In genomic region chr16:82169861-82170845, GRCh38 we compare ENCODE assay signal across 8 cellular contexts. TPM values are rescaled to one million over a fixed set of nuclear protein-coding genes. Genes with fewer than 3 reads are reported as not detected.
DNase-seq lines count a peak whose midpoint lies in the region; ATAC-seq and TF ChIP-seq lines count a peak whose summit lies in the region.

TSS of gene MPHOSPH6 (minus strand) at chr16:82170224. CDS start at chr16:82170175, 49 bp downstream.

- H3K4me2 ChIP-seq in DOHH2 (ENCODE audit: low read length), result peak within 1 kb of the TSS; percentile 89
- H3K4me2 ChIP-seq in Karpas-422 (ENCODE audit: low read depth, low read length, poor library complexity, severe bottlenecking), result peak within 1 kb of the TSS; percentile 85

- peak within 1 kb of the TSS; percentile 78 for H3K9ac ChIP-seq in Karpas-422 (ENCODE audit: low read length)

- H3K9me3 Mint-ChIP-seq in nephron progenitor cell, result peaks cover 64% of the 10 kb centered on the region
- H3K9me3 Mint-ChIP-seq in stimulated activated naive CD8-positive, alpha-beta T cell treated with anti-CD3 and anti-CD28 coated beads, Interleukin-15, Interleukin-2, amounts not matched to agents 100 ng/mL and 50 ng/mL, for 24 hours, result no peaks in the 10 kb centered on the region

- peak within 1 kb of the TSS; percentile 91 for H3K4me3 ChIP-seq in DOHH2 (ENCODE audit: low read length)
- H3K4me3 ChIP-seq in Karpas-422 (ENCODE audit: low read length), result peak within 1 kb of the TSS; percentile 71
- H3K4me3 ChIP-seq in RWPE2 (ENCODE audit: severe bottlenecking), result peak within 1 kb of the TSS; percentile 82
- peak within 1 kb of the TSS; percentile 83 for H3K4me3 ChIP-seq in fibroblast of the aortic adventitia (ENCODE audit: low read depth, low read length)

- H3K27me3 ChIP-seq in DOHH2 (ENCODE audit: control insufficient read depth, low read length) (peaks cover 27% of the 10 kb centered on the region), Karpas-422 (ENCODE audit: low read length) (no peaks in the 10 kb centered on the region), RWPE2 (ENCODE audit: insufficient read depth, poor library complexity, severe bottlenecking) (peaks cover 9% of the 10 kb centered on the region)

- H3K36me3 Mint-ChIP-seq in nephron progenitor cell (ENCODE audit: low read depth), result peaks cover 46% of the 10 kb centered on the region
- peaks cover 36% of the 10 kb centered on the region for H3K36me3 Mint-ChIP-seq in stimulated activated naive CD8-positive, alpha-beta T cell treated with anti-CD3 and anti-CD28 coated beads, Interleukin-15, Interleukin-2, amounts not matched to agents 100 ng/mL and 50 ng/mL, for 24 hours (ENCODE audit: low read depth)

- no peak for TF ChIP-seq CTCF in DOHH2 (IDR thresholded peaks at IDR 0.05; ENCODE audit: low read depth, low read length, poor library complexity, severe bottlenecking)
- TF ChIP-seq CTCF in RWPE2 (IDR thresholded peaks at IDR 0.05; ENCODE audit: poor library complexity, severe bottlenecking), result no peak
- no peak for TF ChIP-seq CTCF in fibroblast of the aortic adventitia (IDR thresholded peaks at IDR 0.05; ENCODE audit: insufficient read depth, low read length)
- no peak for TF ChIP-seq CTCF in nephron progenitor cell (IDR thresholded peaks at IDR 0.05)

- H3K36me3 ChIP-seq in DOHH2 (ENCODE audit: control insufficient read depth, low read length), result peaks cover 37% of the 10 kb centered on the region
- H3K36me3 ChIP-seq in Karpas-422 (ENCODE audit: insufficient read depth, low read length), result peaks cover 17% of the 10 kb centered on the region
- H3K36me3 ChIP-seq in RWPE2 (ENCODE audit: low read depth), result peaks cover 27% of the 10 kb centered on the region

- H3K27ac ChIP-seq in DOHH2 (ENCODE audit: low read depth, low read length) (peak within 1 kb of the TSS; percentile 43), Karpas-422 (ENCODE audit: low read length) (0 out of 2 replicates have a peak within 1 kb of the TSS, but pooled peaks have one; percentile 4), RWPE2 (ENCODE audit: poor library complexity, severe bottlenecking) (peak within 1 kb of the TSS; percentile 10)

- peak within 1 kb of the TSS; percentile 100 for H2AFZ ChIP-seq in Karpas-422 (ENCODE audit: low read length)

- H3K4me1 ChIP-seq in DOHH2 (ENCODE audit: control insufficient read depth, low read length), result peaks cover 20% of the 10 kb centered on the region
- peaks cover 17% of the 10 kb centered on the region for H3K4me1 ChIP-seq in Karpas-422 (ENCODE audit: low read length)
- H3K4me1 ChIP-seq in RWPE2 (ENCODE audit: insufficient read depth, poor library complexity, severe bottlenecking), result peaks cover 9% of the 10 kb centered on the region

- no peaks in the 10 kb centered on the region for H3F3A ChIP-seq in DOHH2 (ENCODE audit: control insufficient read depth, insufficient read depth)

- H3K27ac Mint-ChIP-seq in nephron progenitor cell, result peak within 1 kb of the TSS; percentile 92
- peak within 1 kb of the TSS; percentile 94 for H3K27ac Mint-ChIP-seq in stimulated activated naive CD8-positive, alpha-beta T cell treated with anti-CD3 and anti-CD28 coated beads, Interleukin-15, Interleukin-2, amounts not matched to agents 100 ng/mL and 50 ng/mL, for 24 hours

- H3K27me3 Mint-ChIP-seq in nephron progenitor cell (ENCODE audit: low read depth, poor library complexity), result peaks cover 30% of the 10 kb centered on the region
- peaks cover 32% of the 10 kb centered on the region for H3K27me3 Mint-ChIP-seq in stimulated activated naive CD8-positive, alpha-beta T cell treated with anti-CD3 and anti-CD28 coated beads, Interleukin-15, Interleukin-2, amounts not matched to agents 100 ng/mL and 50 ng/mL, for 24 hours

- no peaks in the 10 kb centered on the region for H3K9me2 ChIP-seq in DOHH2 (replicated peaks; ENCODE audit: control insufficient read depth, low read length)
- H3K9me2 ChIP-seq in Karpas-422 (replicated peaks; ENCODE audit: insufficient read depth, low read length), result no peaks in the 10 kb centered on the region

- peak; percentile 97 for ATAC-seq in GM21825 (IDR thresholded peaks at IDR 0.05; ENCODE audit: unreplicated experiment)
- ATAC-seq in RWPE2 (ENCODE audit: low read depth), result peak; percentile 93

- DNase-seq in Karpas-422 (peak; percentile 98), RWPE2 (ENCODE audit: low spot score) (peak; percentile 87), fibroblast of the aortic adventitia (ENCODE audit: low read depth) (peak; percentile 84), nephron progenitor cell (peak; percentile 95)
- DNase-seq in activated effector memory CD4-positive, alpha-beta T cell treated with Interleukin-2 at 50 U/mL for 16 hours, result peak; percentile 88

- H3K79me2 ChIP-seq in DOHH2 (ENCODE audit: control insufficient read depth, low read length) (peaks cover 48% of the 10 kb centered on the region), Karpas-422 (ENCODE audit: low read length) (peaks cover 47% of the 10 kb centered on the region)

- no peaks in the 10 kb centered on the region for H3K9me3 ChIP-seq in DOHH2 (ENCODE audit: control insufficient read depth, insufficient read depth, low read length)
- no peaks in the 10 kb centered on the region for H3K9me3 ChIP-seq in Karpas-422 (ENCODE audit: low read length)
- H3K9me3 ChIP-seq in RWPE2 (ENCODE audit: severe bottlenecking), result no peaks in the 10 kb centered on the region

- H4K20me1 ChIP-seq in DOHH2 (ENCODE audit: control insufficient read depth, insufficient read depth, low read depth, low read length), result peaks cover 3% of the 10 kb centered on the region; the same call in 1 of the 2 replicates
- H4K20me1 ChIP-seq in Karpas-422 (ENCODE audit: insufficient read depth, low read depth, low read length), result peaks cover 4% of the 10 kb centered on the region

- peak within 1 kb of the TSS; percentile 88 for H3K4me3 Mint-ChIP-seq in nephron progenitor cell
- peak within 1 kb of the TSS; percentile 91 for H3K4me3 Mint-ChIP-seq in stimulated activated naive CD8-positive, alpha-beta T cell treated with anti-CD3 and anti-CD28 coated beads, Interleukin-15, Interleukin-2, amounts not matched to agents 100 ng/mL and 50 ng/mL, for 24 hours

- peaks cover 17% of the 10 kb centered on the region for H3K4me1 Mint-ChIP-seq in nephron progenitor cell
- H3K4me1 Mint-ChIP-seq in stimulated activated naive CD8-positive, alpha-beta T cell treated with anti-CD3 and anti-CD28 coated beads, Interleukin-15, Interleukin-2, amounts not matched to agents 100 ng/mL and 50 ng/mL, for 24 hours (ENCODE audit: low read depth), result peaks cover 20% of the 10 kb centered on the region

RNA-seq across cellular contexts. Expression of gene MPHOSPH6, which starts in this region (rescaled TPM):
- total RNA-seq in Karpas-422 (2014; rRNA removed; shearing (Covaris generic); ENCODE audit: low replicate concordance), result 22.2 and 31.2 TPM in 2 replicates
- 20.5 and 32.7 TPM in 2 replicates for total RNA-seq in fibroblast of the aortic adventitia (ENCODE audit: low replicate concordance)

Comparison
In these comparisons a context has a peak if more than half of its experiments do, and no peak if none do; other contexts are left out.
1. Peak in every context shown above with its lines: DNase-seq, ATAC-seq, H3K4me3 ChIP-seq and H3K27ac ChIP-seq.